9 cellular contexts compared by ENCODE assay signal in the genomic region with DNA sequence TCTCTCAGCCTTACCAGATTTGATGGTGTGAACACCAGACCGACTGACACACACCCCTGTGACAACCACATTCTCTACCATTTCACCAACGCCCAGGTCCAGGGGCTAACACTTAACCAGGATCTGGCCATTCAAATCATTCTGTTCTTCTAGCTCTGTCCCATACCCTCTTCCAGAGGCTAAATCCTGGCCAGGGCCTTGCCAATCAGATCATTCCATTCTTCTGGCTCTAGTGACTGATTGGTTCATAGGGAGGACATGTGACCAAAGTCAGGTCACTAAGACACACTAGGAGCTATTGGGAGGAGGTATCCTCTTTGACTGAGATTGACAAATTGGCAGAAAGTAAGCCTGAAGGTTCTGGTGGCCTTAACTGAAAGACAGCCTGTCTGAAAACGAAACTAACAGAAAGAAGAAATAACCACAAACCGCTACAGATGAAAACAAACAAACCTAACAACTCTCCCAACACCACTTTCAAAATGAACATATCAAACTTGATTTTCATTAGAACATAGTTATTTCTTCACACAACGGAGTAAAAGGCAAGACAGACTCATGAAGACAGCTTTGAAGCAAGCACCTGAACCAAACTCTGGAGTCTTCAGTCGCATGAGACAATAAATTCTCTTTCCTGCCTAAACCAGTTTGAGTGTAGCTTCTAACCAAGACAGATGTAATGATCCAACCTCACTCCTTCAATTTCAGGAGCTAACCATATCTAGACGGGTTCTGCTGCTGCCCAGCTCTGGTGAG.
A peak's percentile ranks its signal among the peaks of the same experiment; 100 is the strongest.
DNase-seq lines count a peak whose midpoint lies in the region; ATAC-seq and TF ChIP-seq lines count a peak whose summit lies in the region.
"Had no signal": no experiment of that assay in that cellular context is flagged by ENCODE, and none has a peak within 500 bp of the region (broad histone marks: within the 10 kb centered on the region; RNA-seq: fewer than 3 reads in every experiment).

No MANE protein-coding gene starts in this region.

- no CpG with 5 or more reads among the region's 7 CpGs for WGBS in trophoblast cell (ENCODE audit: extremely low coverage, insufficient coverage, insufficient read length)

- peak overlapping the region; percentile 72 to 89 for H3K4me3 Mint-ChIP-seq in CD14-positive monocyte

- H3K4me2 ChIP-seq in trophoblast cell (ENCODE audit: low read length) = no peak overlapping the region

- H2AK5ac ChIP-seq in trophoblast cell (ENCODE audit: low read length) = no peak overlapping the region

- no peak overlapping the region for H2BK12ac ChIP-seq in trophoblast cell (ENCODE audit: low read length)

- H4K91ac ChIP-seq in trophoblast cell (ENCODE audit: low read depth, low read length) = no peak overlapping the region

- H3K14ac ChIP-seq in trophoblast cell (ENCODE audit: low read length) = no peak overlapping the region

- no peak overlapping the region for H2AFZ ChIP-seq in trophoblast cell (ENCODE audit: insufficient read depth, low read length, poor library complexity)

- H3K27me3 ChIP-seq in trophoblast cell (ENCODE audit: insufficient read depth, low read length) = no peaks in the 10 kb centered on the region
- H3K27me3 ChIP-seq: pancreas had no signal

- H2BK120ac ChIP-seq in trophoblast cell (ENCODE audit: insufficient read depth, low read length, poor library complexity) = no peak overlapping the region

- peaks cover 0 to 15% of the 10 kb centered on the region in 2 donors for H3K36me3 Mint-ChIP-seq in CD14-positive monocyte

- intact Hi-C loops in CD14-positive monocyte (cut with micrococcal nuclease) = no loop called here

- no peaks in the 10 kb centered on the region for H3K9me3 Mint-ChIP-seq in CD14-positive monocyte

- no peak overlapping the region for H2BK5ac ChIP-seq in trophoblast cell (ENCODE audit: low read depth, low read length, poor library complexity)

- H3K9ac ChIP-seq in trophoblast cell (ENCODE audit: low read length) = peak overlapping the region; percentile 61

- no peak overlapping the region for H3K23ac ChIP-seq in trophoblast cell (ENCODE audit: low read length)

- no peaks in the 10 kb centered on the region for H3K79me1 ChIP-seq in trophoblast cell (ENCODE audit: low read length)

- no peak for DNase-seq in CD14-positive monocyte (ENCODE audit: low spot score)
- peak; percentile 2 for DNase-seq in T-helper 22 cell (ENCODE audit: low read depth)
- no peak for DNase-seq in trophoblast cell
- no peak for DNase-seq in NCI-H524 treated with DMSO at 0.1 percent for 48 hours (lab: John Stamatoyannopoulos, UW)
- DNase-seq in kidney tubule cell (ENCODE audit: low spot score) = no peak
- DNase-seq in UCSD-AML1 (lab: John Stamatoyannopoulos, UW; ENCODE audit: unreplicated experiment) = no peak
- DNase-seq: pancreas had no signal

- no peak overlapping the region for H4K8ac ChIP-seq in trophoblast cell (ENCODE audit: low read depth, low read length)

- no peaks in the 10 kb centered on the region for H3K27me3 Mint-ChIP-seq in CD14-positive monocyte (ENCODE audit: low read depth in 3 of 3)

- no peaks in the 10 kb centered on the region for H3K79me2 ChIP-seq in trophoblast cell (ENCODE audit: control insufficient read depth, insufficient read depth, low read length, poor library complexity)

- H3K4me1 Mint-ChIP-seq in CD14-positive monocyte = peaks cover 13% of the 10 kb centered on the region

- no peak overlapping the region for H3K18ac ChIP-seq in trophoblast cell (ENCODE audit: low read length)

- H3K4ac ChIP-seq in trophoblast cell (ENCODE audit: low read depth, low read length) = no peak overlapping the region

- H3K4me1 ChIP-seq in trophoblast cell (ENCODE audit: control insufficient read depth in 1 of 2, insufficient read depth in 2 of 2, low read length in 2 of 2) = no peaks in the 10 kb centered on the region
- H3K4me1 ChIP-seq: pancreas had no signal

- no peaks in the 10 kb centered on the region for H3K36me3 ChIP-seq in trophoblast cell (ENCODE audit: control insufficient read depth in 1 of 2, insufficient read depth in 2 of 2, low read length in 2 of 2)
- H3K36me3 ChIP-seq: pancreas had no signal

- no peak overlapping the region for H4K12ac ChIP-seq in trophoblast cell (ENCODE audit: low read depth, low read length)

- H3K4me3 ChIP-seq in trophoblast cell (ENCODE audit: low read depth, low read length) = no peak overlapping the region
- H3K4me3 ChIP-seq: pancreas had no signal

- TF ChIP-seq CTCF in CD14-positive monocyte (IDR thresholded peaks at IDR 0.05) = no peak

- H3K27ac Mint-ChIP-seq in CD14-positive monocyte = peak overlapping the region; percentile 81 to 98 (median 91)

- ATAC-seq in GM19043 (IDR thresholded peaks at IDR 0.05; ENCODE audit: low read depth, unreplicated experiment) (peak; percentile 98), HG03097 (IDR thresholded peaks at IDR 0.05; ENCODE audit: low FRiP score, unreplicated experiment) (peak; percentile 98)

- H3K9me3 ChIP-seq in trophoblast cell (ENCODE audit: insufficient read depth, low read depth, low read length) = no peaks in the 10 kb centered on the region
- H3K9me3 ChIP-seq: pancreas had no signal

- no peak overlapping the region for H3K27ac ChIP-seq in trophoblast cell (ENCODE audit: low read depth, low read length)
